10 cellular contexts compared by ENCODE assay signal in the genomic region with DNA sequence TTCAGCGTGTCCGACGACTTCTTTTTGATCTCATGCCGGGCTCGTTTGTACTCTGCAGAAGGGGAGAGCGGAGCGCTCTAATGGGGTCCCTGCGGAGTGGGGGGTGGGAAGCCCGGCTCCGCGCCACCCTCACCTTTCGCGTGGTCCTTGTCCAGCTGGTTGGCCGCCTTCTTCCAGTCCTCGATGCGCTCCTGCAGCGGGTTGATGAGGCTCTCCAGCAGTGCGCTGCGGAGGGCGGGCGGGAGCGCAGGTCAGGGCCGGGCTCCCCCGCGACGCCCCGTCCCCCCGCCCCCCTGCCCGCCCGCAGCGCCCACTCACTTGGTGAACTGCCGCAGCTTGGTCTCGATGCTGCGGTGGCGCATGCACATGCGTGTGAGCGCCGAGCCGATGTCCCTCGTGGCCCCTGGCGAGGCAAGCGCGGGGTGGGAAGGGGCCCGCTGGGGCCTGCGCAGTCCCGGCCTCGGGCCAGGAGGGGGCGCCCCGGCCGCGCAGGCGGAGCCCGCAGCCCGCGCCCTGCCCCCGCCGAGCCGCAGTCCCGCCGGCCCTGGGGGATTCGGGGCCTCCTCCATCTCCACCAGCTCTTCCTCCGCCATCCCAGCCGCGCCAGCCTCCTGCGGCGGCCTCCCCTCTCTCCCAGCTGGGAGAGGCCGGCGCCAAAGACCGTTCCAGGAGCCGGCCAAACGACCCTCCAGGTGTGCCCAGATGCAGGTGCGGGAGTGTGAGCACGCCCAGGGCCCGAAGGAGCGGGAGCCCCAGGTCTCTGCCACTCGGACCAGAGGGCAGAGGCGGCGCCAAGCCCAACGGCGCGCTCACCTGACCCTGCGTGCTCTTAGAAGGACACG. TPM values are rescaled to one million over a fixed set of nuclear protein-coding genes. Genes with fewer than 3 reads are reported as not detected.
A peak's percentile ranks its signal among the peaks of the same experiment; 100 is the strongest.
DNase-seq lines count a peak whose midpoint lies in the region; ATAC-seq, FAIRE-seq and TF ChIP-seq lines count a peak whose summit lies in the region.
"Had no signal": no experiment of that assay in that cellular context is flagged by ENCODE, and none has a peak within 500 bp of the region (broad histone marks: within the 10 kb centered on the region; RNA-seq: fewer than 3 reads in every experiment).

No MANE protein-coding gene starts in this region.

- H3K79me2 ChIP-seq in H1 (ENCODE audit: control insufficient read depth in 1 of 2, insufficient read depth in 2 of 2, low read length in 2 of 2), result no peaks in the 10 kb centered on the region; a peak in 1 of 4 replicates

- no peak overlapping the region for H2BK5ac ChIP-seq in H1 (ENCODE audit: low read depth, low read length)

- no peak overlapping the region for H3K27ac ChIP-seq in A673 (ENCODE audit: low read depth, low read length, poor library complexity, severe bottlenecking)
- no peak overlapping the region for H3K27ac ChIP-seq in HUES64 (ENCODE audit: low read depth, low read length)
- no peak overlapping the region for H3K27ac ChIP-seq in H1 (ENCODE audit: low read depth, low read length)

- no peak overlapping the region for H3K4ac ChIP-seq in H1 (replicated peaks; ENCODE audit: insufficient read length, low read depth, low read length)

- DNase-seq in A673 (ENCODE audit: low spot score), result peak; percentile 76
- peak in 1 of 2 experiments; percentile 84 for DNase-seq in H1 (ENCODE audit: low read depth in 1 of 2, low spot score in 2 of 2)
- DNase-seq in mucosa of descending colon, result peak in 2 of 3 donors; percentile 38 to 45
- no peak for DNase-seq in kidney tubule cell (ENCODE audit: low spot score)
- no peak for DNase-seq in COLO829 (ENCODE audit: low spot score)
- DNase-seq: HCEC 1CT had no signal

- no peak for TF ChIP-seq POLR2A in H1 (IDR thresholded peaks at IDR 0.05; ENCODE audit: control extremely low read depth in 1 of 2, low read depth in 2 of 2, low read length in 2 of 2)

- BruUV-seq in A673 (replicated peaks; lab: Mats Ljungman, UMichigan), result no TSS peak

- no peak overlapping the region for H3K23ac ChIP-seq in H1 (ENCODE audit: insufficient read length)

- 41% methylated on average over 83 of the region's 83 CpGs for WGBS in HUES64
- 38% methylated on average over 56 of the region's 83 CpGs; no CpG with 5 or more reads in 1 of the 2 experiments for WGBS in H1 (ENCODE audit: extremely low coverage in 1 of 2, insufficient coverage in 1 of 2, insufficient read length in 1 of 2, insufficient replicate concordance in 2 of 2, low coverage in 1 of 2, low lambda C conversion rate in 2 of 2, missing lambda C conversion rate in 1 of 2), 2 experiments

- no peak overlapping the region for H2BK20ac ChIP-seq in H1 (ENCODE audit: low read length)

- no peak overlapping the region for H2BK15ac ChIP-seq in H1 (ENCODE audit: low read length)

- H3K9me3 ChIP-seq in A673 (ENCODE audit: low read depth, low read length, poor library complexity, severe bottlenecking) (no peaks in the 10 kb centered on the region), HUES64 (ENCODE audit: insufficient read depth, low read depth, low read length) (no peaks in the 10 kb centered on the region), H1 (ENCODE audit: insufficient read depth in 2 of 2, low read depth in 1 of 2, low read length in 1 of 2) (no peaks in the 10 kb centered on the region), mucosa of descending colon (no peaks in the 10 kb centered on the region)

- peak overlapping the region; percentile 32; the same call in 1 of the 2 replicates for H3K18ac ChIP-seq in H1 (ENCODE audit: extremely low read depth, low read length)

- no peak for FAIRE-seq in H1 (lab: Jason Lieb, UNC)

- H4K8ac ChIP-seq in H1 (ENCODE audit: extremely low read depth, insufficient read depth, low read length), result peak overlapping the region; percentile 93

- H3K4me1 ChIP-seq in A673 (ENCODE audit: insufficient read depth, low read length, poor library complexity, severe bottlenecking) (peaks cover 11% of the 10 kb centered on the region), HUES64 (ENCODE audit: insufficient read depth, low read length) (no peaks in the 10 kb centered on the region), H1 (replicated peaks in 1 of 4; ENCODE audit: control insufficient read depth in 3 of 4, insufficient read depth in 4 of 4, low read length in 3 of 4) (peaks cover 0 to 14% (median 4%) of the 10 kb centered on the region in 4 experiments; a peak in 5 of 7 replicates), mucosa of descending colon (ENCODE audit: low read depth) (peaks cover 11% of the 10 kb centered on the region)

- ATAC-seq in mucosa of descending colon, result peak; percentile 66
- no peak for ATAC-seq in GM19397 (IDR thresholded peaks at IDR 0.05; ENCODE audit: unreplicated experiment)
- ATAC-seq in GM18519 (IDR thresholded peaks at IDR 0.05; ENCODE audit: low FRiP score, unreplicated experiment), result no peak
- ATAC-seq: naive thymus-derived CD4-positive, alpha-beta T cell had no signal

- H2AFZ ChIP-seq in H1 (ENCODE audit: low read length), result no peak overlapping the region

- intact Hi-C loops in A673 (cut with micrococcal nuclease; ENCODE audit: unreplicated experiment), result loop anchor here (2.0 to 10.0 kb wide), 2 partner anchors 91 to 685 kb away; no protein-coding TSS in a partner anchor
- intact Hi-C loops in mucosa of descending colon (cut with DNase I, micrococcal nuclease), result loop anchor here (10.0 kb wide), 2 partner anchors 55 to 95 kb away; no protein-coding TSS in a partner anchor

- H2BK12ac ChIP-seq in H1 (ENCODE audit: low read depth, low read length), result no peak overlapping the region

- TF ChIP-seq RAD21 in H1 (IDR thresholded peaks at IDR 0.05 in 1 of 2, conservative IDR thresholded peaks at IDR 0.05 in 1 of 2; ENCODE audit: low read depth in 2 of 2, low read length in 2 of 2), result peak; percentile 47 to 82

- H2AK5ac ChIP-seq in H1 (ENCODE audit: low read depth, low read length), result no peak overlapping the region

- H3K79me1 ChIP-seq in H1 (ENCODE audit: low read depth, low read length), result peaks cover 3% of the 10 kb centered on the region; the same call in 1 of the 2 replicates

- H3K9ac ChIP-seq in HUES64 (ENCODE audit: low read depth, low read length), result no peak overlapping the region
- H3K9ac ChIP-seq in H1 (replicated peaks in 1 of 4; ENCODE audit: extremely low read depth in 1 of 4, low read depth in 3 of 4, low read length in 3 of 4), result no peak overlapping the region

- no peak overlapping the region for H2BK120ac ChIP-seq in H1 (replicated peaks; ENCODE audit: low read depth, low read length)

- H4K5ac ChIP-seq in H1 (ENCODE audit: insufficient read length, low read depth, low read length), result no peak overlapping the region

- no peak for TF ChIP-seq EP300 in H1 (IDR thresholded peaks at IDR 0.05; ENCODE audit: borderline replicate concordance in 1 of 2, low read depth in 2 of 2, low read length in 2 of 2)

- peaks cover 6 to 8% of the 10 kb centered on the region in 2 experiments for H4K20me1 ChIP-seq in H1 (replicated peaks in 1 of 2; ENCODE audit: control insufficient read depth in 1 of 2, insufficient read depth in 2 of 2, low read length in 2 of 2)

- H3K14ac ChIP-seq in H1 (ENCODE audit: insufficient read length), result no peak overlapping the region

- CTCF ChIA-PET in A673 (lab: Charles Lee), result interaction anchor here (0.6 to 3.3 kb wide), 2 partner anchors 9 to 91 kb away, joined by 4 to 21 read pairs; no protein-coding TSS in a partner anchor
- CTCF ChIA-PET in H1 (lab: Charles Lee; ENCODE audit: partially characterized antibody), result interaction anchor here (0.6 to 8.0 kb wide), 35 partner anchors 10 to 195 kb away, joined by 3 to 148 read pairs (median 6); no protein-coding TSS in a partner anchor

- no peak overlapping the region for H3K56ac ChIP-seq in H1 (replicated peaks; ENCODE audit: insufficient read length, low read depth, low read length)

- POLR2A ChIA-PET in A673 (lab: Charles Lee; ENCODE audit: low non-redundant PET), result no interaction called here
- POLR2A ChIA-PET in H1 (lab: Charles Lee; ENCODE audit: partially characterized antibody), result interaction anchor here (0.9 to 2.0 kb wide), 10 partner anchors 12 to 92 kb away, joined by 3 to 7 read pairs (median 4); no protein-coding TSS in a partner anchor

- no peak overlapping the region for H4K91ac ChIP-seq in H1 (replicated peaks; ENCODE audit: insufficient read length, low read length)

- TF ChIP-seq CTCF in A673 (conservative IDR thresholded peaks at IDR 0.05; ENCODE audit: low read depth, low read length), result peak; percentile 47
- peak in 2 of 3 experiments; percentile 73 to 86; a peak in 3 of 4 replicates for TF ChIP-seq CTCF in H1 (IDR thresholded peaks at IDR 0.05; ENCODE audit: control extremely low read depth in 1 of 3, insufficient read depth in 1 of 3, low read depth in 1 of 3, low read length in 3 of 3)
- peak; percentile 48 for TF ChIP-seq CTCF in mucosa of descending colon (IDR thresholded peaks at IDR 0.05)

- H3K4me2 ChIP-seq in H1 (ENCODE audit: insufficient read depth in 1 of 2, low read depth in 2 of 2, low read length in 2 of 2), result peak overlapping the region in 1 of 2 experiments; percentile 58; a peak in 3 of 4 replicates

- no peaks in the 10 kb centered on the region for H3K27me3 ChIP-seq in A673 (replicated peaks; ENCODE audit: insufficient read depth, low read depth, low read length, poor library complexity)
- no peaks in the 10 kb centered on the region for H3K27me3 ChIP-seq in HUES64 (ENCODE audit: insufficient read depth, low read length)
- H3K27me3 ChIP-seq in H1 (replicated peaks in 1 of 4; ENCODE audit: control insufficient read depth in 3 of 4, extremely low read depth in 1 of 4, insufficient read depth in 3 of 4, low read length in 3 of 4), result peaks cover 0 to 5% (median 3%) of the 10 kb centered on the region in 4 experiments; a peak in 4 of 7 replicates

- H3K4me3 ChIP-seq in A673 (ENCODE audit: low read depth, low read length, poor library complexity, severe bottlenecking) (no peak overlapping the region), HUES64 (ENCODE audit: low read length) (peak overlapping the region; percentile 33), H1 (ENCODE audit: extremely low read depth in 1 of 4, insufficient read depth in 2 of 4, low read depth in 3 of 4, low read length in 4 of 4) (peak overlapping the region in 1 of 4 experiments; percentile 47; a peak in 2 of 8 replicates), mucosa of descending colon (no peak overlapping the region)

- H3K23me2 ChIP-seq in H1 (ENCODE audit: low read depth, low read length), result no peaks in the 10 kb centered on the region

- H3K36me3 ChIP-seq in A673 (ENCODE audit: insufficient read depth, low read length, poor library complexity, severe bottlenecking) (peaks cover 33% of the 10 kb centered on the region), HUES64 (ENCODE audit: insufficient read depth, low read length) (peaks cover 26% of the 10 kb centered on the region), H1 (ENCODE audit: control insufficient read depth in 2 of 4, insufficient read depth in 4 of 4, low read length in 3 of 4) (peaks cover 0 to 3% (median 0%) of the 10 kb centered on the region in 4 experiments; a peak in 1 of 8 replicates), mucosa of descending colon (ENCODE audit: low read depth) (no peaks in the 10 kb centered on the region)

RNA-seq across cellular contexts. Expression of a gene that starts 6.0 kb away (rescaled TPM):
- total RNA-seq in A673 (2021) (47.6 and 54.8 TPM in 2 replicates), mucosa of descending colon (100 to 1,000 TPM in 1 of 3 donors, 10 to 100 TPM in 2; 11.8 to 151 (median 28.2) TPM)
- 35.2 TPM for polyA plus RNA-seq in HUES64 (2013, experiment 1 of 2)
- polyA plus RNA-seq in HUES64 (2013, experiment 2 of 2), result 34.0 TPM
- 34.2 and 36.7 TPM in 2 replicates for total RNA-seq in H1 (2021; fragmentation: NEBNext Ultra II Directional; extraction: Animal tissue kit (Norgen Biotek cat#: 25700))
- polyA plus RNA-seq in H1 (2011; rRNA removed), result 23.3 and 33.8 TPM in 2 replicates
- 26.1 TPM for polyA plus RNA-seq in H1 (2011; cell fraction: cytosol; rRNA removed)
- 34.8 TPM for polyA plus RNA-seq in H1 (2011; cell fraction: nucleus; rRNA removed)
- polyA plus RNA-seq in H1 (2012, experiment 1 of 2), result 22.4 to 38.9 TPM (median 37.5 TPM) in 4 replicates
- polyA plus RNA-seq in H1 (2012, experiment 2 of 2), result 14.0 TPM
- polyA plus RNA-seq in H1 (2013, experiment 1 of 2), result 32.8 TPM
- polyA plus RNA-seq in H1 (2013, experiment 2 of 2), result 34.0 TPM
- 13.3 and 15.3 TPM in 2 replicates for polyA minus RNA-seq in H1 (2011; rRNA and poly(A)+ RNA removed)
- polyA minus RNA-seq in H1 (2011; cell fraction: cytosol; rRNA and poly(A)+ RNA removed), result 23.2 TPM
- 18.2 TPM for polyA minus RNA-seq in H1 (2011; cell fraction: nucleus; rRNA and poly(A)+ RNA removed)
- polyA plus RNA-seq: naive thymus-derived CD4-positive, alpha-beta T cell had no signal

RNA-seq across cellular contexts. Expression of a gene that starts 33.5 kb away (rescaled TPM):
- not detected in 2 replicates for total RNA-seq in A673 (2021)
- polyA plus RNA-seq in HUES64 (2013, experiment 1 of 2), result 1.7 TPM
- polyA plus RNA-seq in HUES64 (2013, experiment 2 of 2), result 2.7 TPM
- 4.0 and 4.6 TPM in 2 replicates for total RNA-seq in H1 (2021; fragmentation: NEBNext Ultra II Directional; extraction: Animal tissue kit (Norgen Biotek cat#: 25700))
- polyA plus RNA-seq in H1 (2011; rRNA removed), result 5.6 and 8.0 TPM in 2 replicates
- 6.7 TPM for polyA plus RNA-seq in H1 (2011; cell fraction: cytosol; rRNA removed)
- polyA plus RNA-seq in H1 (2011; cell fraction: nucleus; rRNA removed), result 9.0 TPM
- polyA plus RNA-seq in H1 (2012, experiment 1 of 2), result 4.6 to 6.5 TPM (median 5.2 TPM) in 4 replicates
- polyA plus RNA-seq in H1 (2012, experiment 2 of 2), result 3.3 TPM
- polyA plus RNA-seq in H1 (2013, experiment 1 of 2), result 2.7 TPM
- polyA plus RNA-seq in H1 (2013, experiment 2 of 2), result 3.3 TPM
- 1.7 and 2.2 TPM in 2 replicates for polyA minus RNA-seq in H1 (2011; rRNA and poly(A)+ RNA removed)
- 4.3 TPM for polyA minus RNA-seq in H1 (2011; cell fraction: cytosol; rRNA and poly(A)+ RNA removed)
- 1.5 TPM for polyA minus RNA-seq in H1 (2011; cell fraction: nucleus; rRNA and poly(A)+ RNA removed)
- total RNA-seq in mucosa of descending colon, result 1 to 10 TPM; 1.2 to 2.2 (median 1.8) TPM
- polyA plus RNA-seq: naive thymus-derived CD4-positive, alpha-beta T cell had no signal

Comparison
In these comparisons a context has a peak if more than half of its experiments do, and no peak if none do; other contexts are left out.
1. DNase-seq: peak in A673 (single experiment) and mucosa of descending colon (2 of 3); none in kidney tubule cell (single experiment) and COLO829 (single experiment).
2. Peak in every context shown above with its lines, with median percentiles within 50 percentile points of each other: CTCF ChIP-seq.